Comparison of ENCODE assay signal across 8 cellular contexts in genomic region chr10:18651324-18652007, GRCh38. TPM values are rescaled to one million over a fixed set of nuclear protein-coding genes. Genes with fewer than 3 reads are reported as not detected.
DNase-seq lines count a peak whose midpoint lies in the region; ATAC-seq and TF ChIP-seq lines count a peak whose summit lies in the region.

Gene NSUN6, minus strand, starts transcription at chr10:18651587. Its CDS starts 384 bp downstream, at chr10:18651203.

- H3K9me3 Mint-ChIP-seq in IgD-negative memory B cell: no peaks in the 10 kb centered on the region
- no peaks in the 10 kb centered on the region for H3K9me3 Mint-ChIP-seq in activated T-cell treated with anti-CD3 and anti-CD28 coated beads, Interleukin-2, amount 50 U/mL, for 4 hours
- no peaks in the 10 kb centered on the region for H3K9me3 Mint-ChIP-seq in stimulated activated effector memory CD8-positive, alpha-beta T cell treated with anti-CD3 and anti-CD28 coated beads, Interleukin-12 subunit alpha, Interleukin-12 subunit beta, amount 100 ng/mL, for 72 hours

- H3K4me1 ChIP-seq in esophagus muscularis mucosa: peaks cover 22 to 32% (median 29%) of the 10 kb centered on the region in 4 donors
- peaks cover 0 to 20% of the 10 kb centered on the region in 2 donors for H3K4me1 ChIP-seq in muscle layer of duodenum (ENCODE audit: control insufficient read depth in 1 of 2, insufficient read depth in 2 of 2, low read length in 2 of 2)

- under 1% methylated on average over 38 of the region's 39 CpGs for WGBS in esophagus muscularis mucosa

- peak; percentile 96 for ATAC-seq in GM21528 (IDR thresholded peaks at IDR 0.05; ENCODE audit: low FRiP score, unreplicated experiment)
- peak; percentile 96 to 97 for ATAC-seq in activated T-cell treated with anti-CD3 and anti-CD28 coated beads, Interleukin-2, amount 50 U/mL, for 4 hours
- ATAC-seq in stimulated activated effector memory CD8-positive, alpha-beta T cell treated with anti-CD3 and anti-CD28 coated beads, Interleukin-12 subunit alpha, Interleukin-12 subunit beta, amount 100 ng/mL, for 72 hours: peak; percentile 95

- peaks cover 0 to 4% (median 0%) of the 10 kb centered on the region in 4 donors for H3K36me3 ChIP-seq in esophagus muscularis mucosa
- peaks cover 0 to 6% of the 10 kb centered on the region in 2 donors for H3K36me3 ChIP-seq in muscle layer of duodenum (ENCODE audit: control insufficient read depth in 1 of 2, insufficient read depth in 2 of 2, low read length in 2 of 2)

- peak within 1 kb of the TSS; percentile 95 to 99 (median 98) for H3K4me3 Mint-ChIP-seq in IgD-negative memory B cell
- H3K4me3 Mint-ChIP-seq in activated T-cell treated with anti-CD3 and anti-CD28 coated beads, Interleukin-2, amount 50 U/mL, for 4 hours: peak within 1 kb of the TSS; percentile 97
- peak within 1 kb of the TSS; percentile 89 for H3K4me3 Mint-ChIP-seq in stimulated activated effector memory CD8-positive, alpha-beta T cell treated with anti-CD3 and anti-CD28 coated beads, Interleukin-12 subunit alpha, Interleukin-12 subunit beta, amount 100 ng/mL, for 72 hours

- H3K36me3 Mint-ChIP-seq in IgD-negative memory B cell: peaks cover 4% of the 10 kb centered on the region
- peaks cover 7% of the 10 kb centered on the region for H3K36me3 Mint-ChIP-seq in activated T-cell treated with anti-CD3 and anti-CD28 coated beads, Interleukin-2, amount 50 U/mL, for 4 hours (ENCODE audit: insufficient read depth)
- peaks cover 17% of the 10 kb centered on the region for H3K36me3 Mint-ChIP-seq in stimulated activated effector memory CD8-positive, alpha-beta T cell treated with anti-CD3 and anti-CD28 coated beads, Interleukin-12 subunit alpha, Interleukin-12 subunit beta, amount 100 ng/mL, for 72 hours

- intact Hi-C loops in esophagus muscularis mucosa (cut with DNase I): no loop called here

- H3K4me3 ChIP-seq in esophagus muscularis mucosa: peak within 1 kb of the TSS; percentile 66 to 77 (median 72)
- H3K4me3 ChIP-seq in muscle layer of duodenum (ENCODE audit: low read depth in 1 of 2, low read length in 2 of 2): peak within 1 kb of the TSS; percentile 86 to 98

- H3K27me3 ChIP-seq in esophagus muscularis mucosa: no peaks in the 10 kb centered on the region
- no peaks in the 10 kb centered on the region for H3K27me3 ChIP-seq in muscle layer of duodenum (ENCODE audit: low read depth, low read length)

- H3K27ac ChIP-seq in esophagus muscularis mucosa (replicated peaks in 1 of 4) (peak within 1 kb of the TSS; percentile 90 to 91 (median 90)), muscle layer of duodenum (ENCODE audit: low read length) (peak within 1 kb of the TSS; percentile 93)

- peaks cover 19 to 44% (median 31%) of the 10 kb centered on the region in 3 donors for H3K4me1 Mint-ChIP-seq in IgD-negative memory B cell
- peaks cover 44% of the 10 kb centered on the region for H3K4me1 Mint-ChIP-seq in activated T-cell treated with anti-CD3 and anti-CD28 coated beads, Interleukin-2, amount 50 U/mL, for 4 hours (ENCODE audit: low read depth)
- peaks cover 28% of the 10 kb centered on the region for H3K4me1 Mint-ChIP-seq in stimulated activated effector memory CD8-positive, alpha-beta T cell treated with anti-CD3 and anti-CD28 coated beads, Interleukin-12 subunit alpha, Interleukin-12 subunit beta, amount 100 ng/mL, for 72 hours

- DNase-seq in DMS153 treated with DMSO at 0.1 percent for 48 hours (lab: John Stamatoyannopoulos, UW; ENCODE audit: unreplicated experiment) (peak; percentile 31), esophagus muscularis mucosa (ENCODE audit: extremely low spot score) (peak; percentile 98)
- peak; percentile 93 for DNase-seq in activated T-cell treated with anti-CD3 and anti-CD28 coated beads, Interleukin-2, amount 50 U/mL, for 4 hours
- DNase-seq in stimulated activated effector memory CD8-positive, alpha-beta T cell treated with anti-CD3 and anti-CD28 coated beads, Interleukin-12 subunit alpha, Interleukin-12 subunit beta, amount 100 ng/mL, for 72 hours (ENCODE audit: low spot score in 2 of 2): peak; percentile 79 to 97

- H3K9me3 ChIP-seq in esophagus muscularis mucosa (no peaks in the 10 kb centered on the region), muscle layer of duodenum (ENCODE audit: control insufficient read depth in 1 of 2, low read length in 2 of 2) (no peaks in the 10 kb centered on the region)

- TF ChIP-seq CTCF in esophagus muscularis mucosa (IDR thresholded peaks at IDR 0.05): peak in 2 of 3 experiments; percentile 9 to 28

- TF ChIP-seq POLR2A in esophagus muscularis mucosa (IDR thresholded peaks at IDR 0.05; ENCODE audit: low read depth): no peak

- no peak for TF ChIP-seq EP300 in esophagus muscularis mucosa (IDR thresholded peaks at IDR 0.05)

- no peaks in the 10 kb centered on the region for H3K27me3 Mint-ChIP-seq in IgD-negative memory B cell
- H3K27me3 Mint-ChIP-seq in activated T-cell treated with anti-CD3 and anti-CD28 coated beads, Interleukin-2, amount 50 U/mL, for 4 hours (ENCODE audit: low read depth): no peaks in the 10 kb centered on the region

- H3K27ac Mint-ChIP-seq in IgD-negative memory B cell: peak within 1 kb of the TSS; percentile 97 to 99 (median 98)
- peak within 1 kb of the TSS; percentile 96 for H3K27ac Mint-ChIP-seq in stimulated activated effector memory CD8-positive, alpha-beta T cell treated with anti-CD3 and anti-CD28 coated beads, Interleukin-12 subunit alpha, Interleukin-12 subunit beta, amount 100 ng/mL, for 72 hours

TF ChIP-seq in PFSK-1, 5 proteins besides CTCF, POLR2A, EP300 and RAD21:
- TF ChIP-seq SIN3A (IDR thresholded peaks at IDR 0.05; ENCODE audit: borderline replicate concordance, insufficient read depth, low read length) (peak; percentile 59; the same call in 1 of the 2 replicates), POLR2AphosphoS5 (IDR thresholded peaks at IDR 0.05; ENCODE audit: low read depth, low read length) (peak; percentile 80), FOXP2 (optimal IDR thresholded peaks at IDR 0.05; ENCODE audit: borderline replicate concordance, extremely low read depth, extremely low read length, insufficient read depth) (no peak), TAF1 (IDR thresholded peaks at IDR 0.05; ENCODE audit: borderline replicate concordance, insufficient read depth, low read length) (peak; percentile 27; the same call in 1 of the 2 replicates)
- TF ChIP-seq, protein P1, sequence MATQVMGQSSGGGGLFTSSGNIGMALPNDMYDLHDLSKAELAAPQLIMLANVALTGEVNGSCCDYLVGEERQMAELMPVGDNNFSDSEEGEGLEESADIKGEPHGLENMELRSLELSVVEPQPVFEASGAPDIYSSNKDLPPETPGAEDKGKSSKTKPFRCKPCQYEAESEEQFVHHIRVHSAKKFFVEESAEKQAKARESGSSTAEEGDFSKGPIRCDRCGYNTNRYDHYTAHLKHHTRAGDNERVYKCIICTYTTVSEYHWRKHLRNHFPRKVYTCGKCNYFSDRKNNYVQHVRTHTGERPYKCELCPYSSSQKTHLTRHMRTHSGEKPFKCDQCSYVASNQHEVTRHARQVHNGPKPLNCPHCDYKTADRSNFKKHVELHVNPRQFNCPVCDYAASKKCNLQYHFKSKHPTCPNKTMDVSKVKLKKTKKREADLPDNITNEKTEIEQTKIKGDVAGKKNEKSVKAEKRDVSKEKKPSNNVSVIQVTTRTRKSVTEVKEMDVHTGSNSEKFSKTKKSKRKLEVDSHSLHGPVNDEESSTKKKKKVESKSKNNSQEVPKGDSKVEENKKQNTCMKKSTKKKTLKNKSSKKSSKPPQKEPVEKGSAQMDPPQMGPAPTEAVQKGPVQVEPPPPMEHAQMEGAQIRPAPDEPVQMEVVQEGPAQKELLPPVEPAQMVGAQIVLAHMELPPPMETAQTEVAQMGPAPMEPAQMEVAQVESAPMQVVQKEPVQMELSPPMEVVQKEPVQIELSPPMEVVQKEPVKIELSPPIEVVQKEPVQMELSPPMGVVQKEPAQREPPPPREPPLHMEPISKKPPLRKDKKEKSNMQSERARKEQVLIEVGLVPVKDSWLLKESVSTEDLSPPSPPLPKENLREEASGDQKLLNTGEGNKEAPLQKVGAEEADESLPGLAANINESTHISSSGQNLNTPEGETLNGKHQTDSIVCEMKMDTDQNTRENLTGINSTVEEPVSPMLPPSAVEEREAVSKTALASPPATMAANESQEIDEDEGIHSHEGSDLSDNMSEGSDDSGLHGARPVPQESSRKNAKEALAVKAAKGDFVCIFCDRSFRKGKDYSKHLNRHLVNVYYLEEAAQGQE (IDR thresholded peaks at IDR 0.05; ENCODE audit: insufficient read depth in 1 of 2, low read depth in 2 of 2, low read length in 2 of 2): no peak; a peak in 1 of 4 replicates

RNA-seq across cellular contexts. Expression of gene NSUN6, which starts in this region (rescaled TPM):
- polyA plus RNA-seq in IgD-negative memory B cell: 8.6 TPM
- 5.0 TPM for polyA plus RNA-seq in PFSK-1 (2012; ENCODE audit: insufficient read length, low read depth)
- total RNA-seq in activated T-cell treated with anti-CD3 and anti-CD28 coated beads, Interleukin-2, amount 50 U/mL, for 4 hours: 10 to 100 TPM in 1 of 3 donors, 1 to 10 TPM in 2; 6.7 to 10.6 (median 8.9) TPM
- total RNA-seq in esophagus muscularis mucosa: 10 to 100 TPM in 1 of 4 donors, 1 to 10 TPM in 3; 5.0 to 10.4 (median 5.7) TPM

Comparison
In these comparisons a context has a peak if more than half of its experiments do, and no peak if none do; other contexts are left out.
1. Peak in every context shown above with its lines: DNase-seq, ATAC-seq, H3K4me3 ChIP-seq and H3K27ac ChIP-seq.
2. DNase-seq: peak in every context shown above with its lines; median percentile 98 in esophagus muscularis mucosa; 93 in activated T-cell treated with anti-CD3 and anti-CD28 coated beads, Interleukin-2, amount 50 U/mL, for 4 hours; 88 in stimulated activated effector memory CD8-positive, alpha-beta T cell treated with anti-CD3 and anti-CD28 coated beads, Interleukin-12 subunit alpha, Interleukin-12 subunit beta, amount 100 ng/mL, for 72 hours; 31 in DMS153 treated with DMSO at 0.1 percent for 48 hours.